In genomic region chr6:162442675-162443074, GRCh38 we compare ENCODE assay signal across 11 cellular contexts.
DNase-seq lines count a peak whose midpoint lies in the region; ATAC-seq, FAIRE-seq and TF ChIP-seq lines count a peak whose summit lies in the region.
"Had no signal": no experiment of that assay in that cellular context is flagged by ENCODE, and none has a peak within 500 bp of the region (broad histone marks: within the 10 kb centered on the region; RNA-seq: fewer than 3 reads in every experiment).

No MANE protein-coding gene starts in this region.

- no peaks in the 10 kb centered on the region for H3K27me3 Mint-ChIP-seq in MCF 10A (ENCODE audit: insufficient read depth, unreplicated experiment)
- H3K27me3 Mint-ChIP-seq: activated naive CD4-positive, alpha-beta T cell treated with anti-CD3 and anti-CD28 coated beads, Interleukin-2, amount 50 U/mL, for 24 hours; T-cell had no signal

- H4K20me1 ChIP-seq in keratinocyte (ENCODE audit: control insufficient read depth, extremely low read depth, insufficient read depth, low read length), result no peaks in the 10 kb centered on the region

- dilution Hi-C loops in keratinocyte (cut with MboI; ENCODE audit: extremely low pct_ligation_motif_present, low sequenced_read_pairs), result no loop called here

- no peak overlapping the region for H3K4me3 Mint-ChIP-seq in MCF 10A (ENCODE audit: unreplicated experiment)
- H3K4me3 Mint-ChIP-seq: activated naive CD4-positive, alpha-beta T cell treated with anti-CD3 and anti-CD28 coated beads, Interleukin-2, amount 50 U/mL, for 24 hours; T-cell had no signal

- H3K27me3 ChIP-seq in breast epithelium, result no peaks in the 10 kb centered on the region
- no peaks in the 10 kb centered on the region for H3K27me3 ChIP-seq in keratinocyte (ENCODE audit: control insufficient read depth, extremely low read depth, insufficient read depth, low read length)
- H3K27me3 ChIP-seq in upper lobe of right lung, result no peaks in the 10 kb centered on the region
- no peaks in the 10 kb centered on the region for H3K27me3 ChIP-seq in uterus

- H3K4me1 Mint-ChIP-seq in MCF 10A (ENCODE audit: insufficient read depth, unreplicated experiment), result peaks cover 6% of the 10 kb centered on the region
- H3K4me1 Mint-ChIP-seq: activated naive CD4-positive, alpha-beta T cell treated with anti-CD3 and anti-CD28 coated beads, Interleukin-2, amount 50 U/mL, for 24 hours; T-cell had no signal

- CTCF ChIA-PET in MCF 10A (lab: Yijun Ruan, JAX), result interaction anchor here (0.7 kb wide), 1 partner anchor 33 kb away, joined by 3 read pairs; no protein-coding TSS in a partner anchor

- FAIRE-seq in keratinocyte (lab: Jason Lieb, UNC), result no peak

- H3K9me3 ChIP-seq in breast epithelium, result peaks cover 5 to 21% of the 10 kb centered on the region in 2 donors
- H3K9me3 ChIP-seq in keratinocyte (ENCODE audit: control insufficient read depth, low read depth, low read length), result no peaks in the 10 kb centered on the region
- H3K9me3 ChIP-seq in upper lobe of right lung, result peaks cover 6% of the 10 kb centered on the region
- no peaks in the 10 kb centered on the region for H3K9me3 ChIP-seq in uterus

- peak; percentile 17 for DNase-seq in MCF 10A (ENCODE audit: unreplicated experiment)
- no peak for DNase-seq in breast epithelium (ENCODE audit: low spot score in 2 of 2)
- peak in 38 of 58 donors; percentile 2 to 63 (median 19) for DNase-seq in anterior cingulate cortex (lab: John Stamatoyannopoulos, UW)
- DNase-seq in keratinocyte (ENCODE audit: low read depth, low spot score), result no peak
- no peak for DNase-seq in upper lobe of right lung
- no peak for DNase-seq in NCI-H2029 (lab: John Stamatoyannopoulos, UW)
- no peak for DNase-seq in uterus
- DNase-seq: T-cell had no signal

- TF ChIP-seq POLR2A in breast epithelium (IDR thresholded peaks at IDR 0.05) (no peak), uterus (IDR thresholded peaks at IDR 0.05) (no peak)

- H3K9me1 ChIP-seq in keratinocyte (ENCODE audit: control insufficient read depth, extremely low read depth, insufficient read depth, low read length), result no peaks in the 10 kb centered on the region

- H3K36me3 ChIP-seq in breast epithelium (no peaks in the 10 kb centered on the region), keratinocyte (ENCODE audit: control insufficient read depth in 2 of 2, extremely low read depth in 1 of 2, insufficient read depth in 2 of 2, low read length in 2 of 2) (no peaks in the 10 kb centered on the region), upper lobe of right lung (no peaks in the 10 kb centered on the region), uterus (no peaks in the 10 kb centered on the region)

- no peak overlapping the region for H3K27ac ChIP-seq in breast epithelium
- H3K27ac ChIP-seq in keratinocyte (ENCODE audit: control insufficient read depth, insufficient read depth, low read length), result no peak overlapping the region
- H3K27ac ChIP-seq in upper lobe of right lung, result no peak overlapping the region
- H3K27ac ChIP-seq in uterus, result no peak overlapping the region
- H3K27ac ChIP-seq: HL-60 had no signal

- no TSS peak for BruUV-seq in MCF 10A (replicated peaks; lab: Mats Ljungman, UMichigan)

- H3K4me3 ChIP-seq in breast epithelium, result no peak overlapping the region
- no peak overlapping the region for H3K4me3 ChIP-seq in keratinocyte (ENCODE audit: control insufficient read depth in 2 of 3, extremely low read depth in 1 of 3, insufficient read depth in 2 of 3, low read depth in 1 of 3, low read length in 3 of 3)
- no peak overlapping the region for H3K4me3 ChIP-seq in upper lobe of right lung
- no peak overlapping the region for H3K4me3 ChIP-seq in uterus

- no peaks in the 10 kb centered on the region for H3K79me2 ChIP-seq in keratinocyte (ENCODE audit: control insufficient read depth, insufficient read depth, low read length)

- POLR2A ChIA-PET in MCF 10A (lab: Yijun Ruan, JAX), result no interaction called here

- no peak overlapping the region for H2AFZ ChIP-seq in keratinocyte (ENCODE audit: control insufficient read depth, low read length)

- TF ChIP-seq CTCF in MCF 10A (IDR thresholded peaks at IDR 0.05; ENCODE audit: unreplicated experiment), result no peak
- no peak for TF ChIP-seq CTCF in breast epithelium (IDR thresholded peaks at IDR 0.05)
- peak in 2 of 3 experiments; percentile 11 to 46 for TF ChIP-seq CTCF in keratinocyte (optimal IDR thresholded peaks at IDR 0.05 in 1 of 3, IDR thresholded peaks at IDR 0.05 in 1 of 3, conservative IDR thresholded peaks at IDR 0.05 in 1 of 3; ENCODE audit: extremely low read depth in 1 of 3, insufficient read depth in 2 of 3, low read length in 3 of 3)
- peak; percentile 29 for TF ChIP-seq CTCF in upper lobe of right lung (IDR thresholded peaks at IDR 0.05)
- no peak for TF ChIP-seq CTCF in uterus (IDR thresholded peaks at IDR 0.05)

- no peak overlapping the region for H3K27ac Mint-ChIP-seq in MCF 10A (ENCODE audit: low read depth, unreplicated experiment)
- H3K27ac Mint-ChIP-seq: activated naive CD4-positive, alpha-beta T cell treated with anti-CD3 and anti-CD28 coated beads, Interleukin-2, amount 50 U/mL, for 24 hours; T-cell had no signal

- H3K9ac ChIP-seq in keratinocyte (ENCODE audit: control insufficient read depth, extremely low read depth, insufficient read depth, low read length), result no peak overlapping the region

- peaks cover 12% of the 10 kb centered on the region for H3K9me3 Mint-ChIP-seq in MCF 10A (ENCODE audit: unreplicated experiment)

- H3K4me1 ChIP-seq in breast epithelium, result no peaks in the 10 kb centered on the region
- no peaks in the 10 kb centered on the region for H3K4me1 ChIP-seq in keratinocyte (ENCODE audit: control insufficient read depth, extremely low read depth, insufficient read depth, low read length)
- H3K4me1 ChIP-seq in upper lobe of right lung, result no peaks in the 10 kb centered on the region
- H3K4me1 ChIP-seq in uterus, result no peaks in the 10 kb centered on the region

- intact Hi-C loops in MCF 10A (cut with micrococcal nuclease), result no loop called here
- intact Hi-C loops in breast epithelium (cut with DNase I; ENCODE audit: low total_unique reads), result no loop called here
- intact Hi-C loops in upper lobe of right lung (cut with DNase I), result no loop called here
- intact Hi-C loops in uterus (cut with DNase I; ENCODE audit: low total_unique reads), result no loop called here

- ATAC-seq in upper lobe of right lung (peak; percentile 42), HG03045 (IDR thresholded peaks at IDR 0.05; ENCODE audit: unreplicated experiment) (no peak)
- ATAC-seq: T-cell had no signal

- H3K4me2 ChIP-seq in keratinocyte (ENCODE audit: control insufficient read depth, extremely low read depth, insufficient read depth, low read depth, low read length), result no peak overlapping the region

- no peaks in the 10 kb centered on the region for H3K36me3 Mint-ChIP-seq in MCF 10A (ENCODE audit: insufficient read depth, unreplicated experiment)

Comparison
In these comparisons a context has a peak if more than half of its experiments do, and no peak if none do; other contexts are left out.
1. DNase-seq: peak in MCF 10A (single experiment) and anterior cingulate cortex (38 of 58); none in breast epithelium (0 of 2), keratinocyte (single experiment), upper lobe of right lung (single experiment), NCI-H2029 (single experiment) and uterus (0 of 2).
2. CTCF ChIP-seq: peak in keratinocyte (2 of 3) and upper lobe of right lung (single experiment); none in MCF 10A (single experiment), breast epithelium (0 of 3) and uterus (0 of 4).